ENCODE assay signal across 9 cellular contexts in genomic region chr6:131694832-131695426, GRCh38.
A peak's percentile ranks its signal among the peaks of the same experiment; 100 is the strongest.
DNase-seq lines count a peak whose midpoint lies in the region; ATAC-seq and TF ChIP-seq lines count a peak whose summit lies in the region.
"Had no signal": no experiment of that assay in that cellular context is flagged by ENCODE, and none has a peak within 500 bp of the region (broad histone marks: within the 10 kb centered on the region; RNA-seq: fewer than 3 reads in every experiment).

No MANE protein-coding gene starts in this region.

- peak; percentile 33 for TF ChIP-seq CTCF in HL-60 (IDR thresholded peaks at IDR 0.05; ENCODE audit: insufficient read depth, low read length)
- TF ChIP-seq CTCF in brain microvascular endothelial cell (IDR thresholded peaks at IDR 0.05; ENCODE audit: low read depth, low read length, missing control alignments): peak; percentile 96

- ATAC-seq in GM21423 (IDR thresholded peaks at IDR 0.05; ENCODE audit: unreplicated experiment): peak; percentile 91

- H3K4me3 ChIP-seq in HL-60 (replicated peaks; ENCODE audit: insufficient read depth, low read length) (no peak overlapping the region), brain microvascular endothelial cell (ENCODE audit: low read depth, low read length) (no peak overlapping the region)
- H3K4me3 ChIP-seq: BLaER1 had no signal

- H3K27ac ChIP-seq in HL-60 (replicated peaks) (no peak overlapping the region), brain microvascular endothelial cell (no peak overlapping the region)
- H3K27ac ChIP-seq: BLaER1 had no signal

- H3K27me3 ChIP-seq in HL-60 (ENCODE audit: insufficient read depth, poor library complexity, severe bottlenecking): no peaks in the 10 kb centered on the region
- no peaks in the 10 kb centered on the region for H3K27me3 ChIP-seq in brain microvascular endothelial cell (replicated peaks)
- H3K27me3 ChIP-seq: BLaER1 had no signal

- DNase-seq in NCI-H1417 (lab: John Stamatoyannopoulos, UW) (peak; percentile 18 to 86 (median 62)), NCI-H1417 treated with DMSO at 0.1 percent for 48 hours (lab: John Stamatoyannopoulos, UW) (no peak), HL-60 (ENCODE audit: low read depth in 1 of 2, low spot score in 1 of 2) (peak in 1 of 2 experiments; percentile 31), OCI-M1 (lab: John Stamatoyannopoulos, UW) (peak; percentile 81), brain microvascular endothelial cell (peak; percentile 66), inferior parietal cortex (ENCODE audit: extremely low spot score) (peak; percentile 65)
- peak; percentile 2 for DNase-seq in stimulated activated CD4-positive, alpha-beta T cell treated with anti-CD3 and anti-CD28 coated beads, Interleukin-4, amount 100 ng/mL, for 1 hour

- in situ Hi-C loops in brain microvascular endothelial cell (cut with HindIII; ENCODE audit: low pct_ligation_motif_present, low sequenced_read_pairs): no loop called here

- H3K36me3 ChIP-seq in brain microvascular endothelial cell (replicated peaks): no peaks in the 10 kb centered on the region
- H3K36me3 ChIP-seq: BLaER1 had no signal
